ENCODE assay signal across 15 cellular contexts in the genomic region with DNA sequence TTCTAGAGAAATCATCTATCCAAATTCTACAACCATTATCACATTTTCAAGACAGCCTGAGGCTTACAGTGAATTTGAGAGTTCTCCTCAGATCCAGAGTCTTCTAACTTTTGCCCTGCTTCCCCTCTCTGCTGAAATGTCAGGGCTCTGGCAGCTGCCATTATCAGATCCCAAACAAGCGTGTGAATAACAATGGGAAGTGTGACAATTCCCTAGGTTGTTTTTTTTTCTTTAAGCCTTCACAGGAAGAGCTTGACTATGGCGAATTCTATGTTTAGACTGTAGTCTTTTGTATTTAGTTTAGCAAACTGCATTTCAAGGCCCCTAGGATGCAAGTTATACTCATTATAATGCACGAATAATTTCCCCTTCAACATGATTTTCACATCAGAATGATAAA.
"Had no signal": no experiment of that assay in that cellular context is flagged by ENCODE, and none has a peak within 500 bp of the region (broad histone marks: within the 10 kb centered on the region; RNA-seq: fewer than 3 reads in every experiment).

No MANE protein-coding gene starts in this region.

- H3K4me1 Mint-ChIP-seq: stimulated activated naive B cell treated with anti-CD40 and anti-IgM and Interleukin-4, amounts not matched to agents 10 μg/mL and 1 μg/mL and 100 μg/mL, for 72 hours had no signal

- H3K4me1 ChIP-seq: transverse colon had no signal

- H3K36me3 ChIP-seq: brain microvascular endothelial cell, transverse colon had no signal

- H3K36me3 Mint-ChIP-seq: activated naive CD8-positive, alpha-beta T cell treated with anti-CD3 and anti-CD28 coated beads for 36 hours; stimulated activated naive B cell treated with anti-CD40 and anti-IgM and Interleukin-4, amounts not matched to agents 10 μg/mL and 1 μg/mL and 100 μg/mL, for 72 hours had no signal

- H3K27ac Mint-ChIP-seq: activated naive CD8-positive, alpha-beta T cell treated with anti-CD3 and anti-CD28 coated beads for 36 hours; stimulated activated naive B cell treated with anti-CD40 and anti-IgM and Interleukin-4, amounts not matched to agents 10 μg/mL and 1 μg/mL and 100 μg/mL, for 72 hours had no signal

- DNase-seq: activated CD4-positive, alpha-beta T cell treated with anti-CD3 and anti-CD28 coated beads, Interleukin-2, amount 50 U/mL, for 48 hours; activated CD4-positive, CD25-positive, alpha-beta regulatory T cell treated with anti-CD3 and anti-CD28 coated beads, Interleukin-2, amount 50 U/mL, for 72 hours; activated gamma-delta T cell treated with Interleukin-2 at 50 U/mL for 16 hours; activated naive CD8-positive, alpha-beta T cell treated with anti-CD3 and anti-CD28 coated beads for 36 hours; activated T-cell treated with anti-CD3 and anti-CD28 coated beads, Interleukin-2, amount 50 U/mL, for 4 hours; brain microvascular endothelial cell; dorsolateral prefrontal cortex; foreskin keratinocyte; kidney; posterior cingulate gyrus; right cardiac atrium; stimulated activated naive B cell treated with anti-CD40 and anti-IgM and Interleukin-4, amounts not matched to agents 10 μg/mL and 1 μg/mL and 100 μg/mL, for 72 hours; substantia nigra; transverse colon had no signal

- H3K9me3 ChIP-seq: transverse colon had no signal

- H3K27ac ChIP-seq: brain microvascular endothelial cell, dorsolateral prefrontal cortex, foreskin keratinocyte, transverse colon had no signal

- H3K4me3 ChIP-seq: dorsolateral prefrontal cortex, lung, transverse colon had no signal

- H3K27me3 ChIP-seq: brain microvascular endothelial cell, foreskin keratinocyte, transverse colon had no signal

- ATAC-seq: activated T-cell treated with anti-CD3 and anti-CD28 coated beads, Interleukin-2, amount 50 U/mL, for 4 hours; foreskin keratinocyte; stimulated activated naive B cell treated with anti-CD40 and anti-IgM and Interleukin-4, amounts not matched to agents 10 μg/mL and 1 μg/mL and 100 μg/mL, for 72 hours had no signal

- H3K4me3 Mint-ChIP-seq: activated naive CD8-positive, alpha-beta T cell treated with anti-CD3 and anti-CD28 coated beads for 36 hours; activated T-cell treated with anti-CD3 and anti-CD28 coated beads, Interleukin-2, amount 50 U/mL, for 4 hours; stimulated activated naive B cell treated with anti-CD40 and anti-IgM and Interleukin-4, amounts not matched to agents 10 μg/mL and 1 μg/mL and 100 μg/mL, for 72 hours had no signal

- H3K9me3 Mint-ChIP-seq: activated T-cell treated with anti-CD3 and anti-CD28 coated beads, Interleukin-2, amount 50 U/mL, for 4 hours had no signal
